8 cellular contexts compared by ENCODE assay signal in genomic region chr9:36980148-36980974, GRCh38. TPM values are rescaled to one million over a fixed set of nuclear protein-coding genes. Genes with fewer than 3 reads are reported as not detected.
DNase-seq lines count a peak whose midpoint lies in the region; ATAC-seq, FAIRE-seq and TF ChIP-seq lines count a peak whose summit lies in the region.
"Had no signal": no experiment of that assay in that cellular context is flagged by ENCODE, and none has a peak within 500 bp of the region (broad histone marks: within the 10 kb centered on the region; RNA-seq: fewer than 3 reads in every experiment).

No MANE protein-coding gene starts in this region.

- H3K27me3 ChIP-seq in neural progenitor cell, result peaks cover 50% of the 10 kb centered on the region

- no peak overlapping the region for H3K27ac ChIP-seq in neural progenitor cell
- H3K27ac ChIP-seq: gastrocnemius medialis had no signal

- H2AFZ ChIP-seq in neural progenitor cell (replicated peaks), result no peak overlapping the region

- H3K9me3 Mint-ChIP-seq in neural progenitor cell (no peaks in the 10 kb centered on the region), type B pancreatic cell (no peaks in the 10 kb centered on the region)

- H3K27ac Mint-ChIP-seq in neural progenitor cell, result no peak overlapping the region
- no peak overlapping the region for H3K27ac Mint-ChIP-seq in type B pancreatic cell

- ATAC-seq in GM18520 (IDR thresholded peaks at IDR 0.05; ENCODE audit: unreplicated experiment), result no peak
- ATAC-seq: gastrocnemius medialis had no signal

- H4K20me1 ChIP-seq in neural progenitor cell (ENCODE audit: low read depth), result peaks cover 8% of the 10 kb centered on the region

- no peaks in the 10 kb centered on the region for H3K9me3 ChIP-seq in neural progenitor cell (ENCODE audit: low read depth)
- H3K9me3 ChIP-seq: gastrocnemius medialis had no signal

- DNase-seq in GM12891 (ENCODE audit: insufficient read length, low spot score) (no peak), NCI-H1105 (lab: John Stamatoyannopoulos, UW) (peak; percentile 8), SHP77 treated with DMSO at 0.1 percent for 48 hours (lab: John Stamatoyannopoulos, UW) (peak; percentile 2), neural progenitor cell (ENCODE audit: low spot score) (peak; percentile 88), type B pancreatic cell (ENCODE audit: extremely low spot score, unreplicated experiment) (no peak)
- no peak for DNase-seq in activated naive CD4-positive, alpha-beta T cell treated with anti-CD3 and anti-CD28 coated beads, Interleukin-2, amount 50 U/mL, for 16 hours
- DNase-seq: gastrocnemius medialis had no signal

- H3K4me1 Mint-ChIP-seq in neural progenitor cell (peaks cover 20% of the 10 kb centered on the region), type B pancreatic cell (ENCODE audit: unreplicated experiment) (no peaks in the 10 kb centered on the region)

- H3K36me3 Mint-ChIP-seq in neural progenitor cell (peaks cover 3% of the 10 kb centered on the region), type B pancreatic cell (no peaks in the 10 kb centered on the region)

- H3K4me3 ChIP-seq in neural progenitor cell, result no peak overlapping the region
- H3K4me3 ChIP-seq: gastrocnemius medialis had no signal

- H3K4me2 ChIP-seq in neural progenitor cell, result peak overlapping the region; percentile 44

- TF ChIP-seq CTCF in neural progenitor cell (IDR thresholded peaks at IDR 0.05) (peak; percentile 62), type B pancreatic cell (conservative IDR thresholded peaks at IDR 0.05) (no peak)

- H3F3A ChIP-seq in neural progenitor cell (ENCODE audit: low read depth), result peaks cover 33% of the 10 kb centered on the region

- H3K27me3 Mint-ChIP-seq in neural progenitor cell (ENCODE audit: insufficient read depth, low read depth), result peaks cover 28% of the 10 kb centered on the region
- H3K27me3 Mint-ChIP-seq in type B pancreatic cell, result peaks cover 91% of the 10 kb centered on the region

- H3K4me3 Mint-ChIP-seq in neural progenitor cell (no peak overlapping the region), type B pancreatic cell (no peak overlapping the region)

- peaks cover 9% of the 10 kb centered on the region for H3K4me1 ChIP-seq in neural progenitor cell
- H3K4me1 ChIP-seq: gastrocnemius medialis had no signal

- TF ChIP-seq POLR2A in GM12891 (IDR thresholded peaks at IDR 0.05; ENCODE audit: low read depth, low read length), result no peak

- no peak overlapping the region for H3K9ac ChIP-seq in neural progenitor cell

- H3K79me2 ChIP-seq in neural progenitor cell (ENCODE audit: low read depth), result no peaks in the 10 kb centered on the region

- FAIRE-seq in GM12891 (lab: Jason Lieb, UNC), result peak; percentile 40

- H3K36me3 ChIP-seq in neural progenitor cell, result no peaks in the 10 kb centered on the region
- H3K36me3 ChIP-seq: gastrocnemius medialis had no signal

TF ChIP-seq in GM12891, 5 proteins besides CTCF, POLR2A, EP300 and RAD21:
- TF ChIP-seq SPI1 (IDR thresholded peaks at IDR 0.05; ENCODE audit: low read depth, low read length) (no peak), POLR2AphosphoS5 (IDR thresholded peaks at IDR 0.05; ENCODE audit: low read depth, low read length) (no peak), PAX5 (IDR thresholded peaks at IDR 0.05; ENCODE audit: insufficient read depth, low read length, severe bottlenecking) (no peak)

RNA-seq across cellular contexts. Expression of gene PAX5, which starts 53.7 kb away (rescaled TPM):
- 43.1 TPM for polyA plus RNA-seq in GM12891 (2012; ENCODE audit: low read depth, missing spikeins)
- total RNA-seq in neural progenitor cell (ENCODE audit: low replicate concordance) (0.06 TPM in 1 of 2 replicates, not detected in the other), type B pancreatic cell (ENCODE audit: low replicate concordance) (not detected in 2 replicates)

Comparison
In these comparisons a context has a peak if more than half of its experiments do, and no peak if none do; other contexts are left out.
1. DNase-seq: peak in NCI-H1105 (single experiment), SHP77 treated with DMSO at 0.1 percent for 48 hours (single experiment) and neural progenitor cell (single experiment); none in GM12891 (single experiment), activated naive CD4-positive, alpha-beta T cell treated with anti-CD3 and anti-CD28 coated beads, Interleukin-2, amount 50 U/mL, for 16 hours (single experiment) and type B pancreatic cell (single experiment).